ENCODE assay signal across 1 cellular context in the genomic region with DNA sequence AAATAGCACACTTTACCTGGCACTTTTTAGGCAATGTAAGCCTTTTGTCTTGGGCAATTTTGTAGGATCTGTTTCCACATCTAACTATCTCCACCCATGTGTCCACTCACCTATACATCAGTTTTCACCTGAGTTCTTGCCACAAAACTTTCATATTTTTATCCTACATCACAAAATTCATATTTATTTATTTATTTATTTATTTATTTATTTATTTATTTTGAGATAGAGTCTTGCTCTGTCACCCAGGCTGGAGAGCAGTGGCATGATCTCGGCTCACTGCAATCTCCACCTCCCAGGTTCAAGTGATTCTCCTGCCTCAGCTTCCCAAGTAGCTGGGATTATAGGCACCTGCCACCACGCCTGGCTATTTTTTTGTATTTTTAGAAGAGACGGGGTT.
A peak's percentile ranks its signal among the peaks of the same experiment; 100 is the strongest.
TF ChIP-seq lines count a peak whose summit lies in the region.

No MANE protein-coding gene starts in this region.

TF ChIP-seq in HEK293, 187 proteins besides CTCF, POLR2A, EP300 and RAD21 (continued from another document):
- TF ChIP-seq, protein P1, sequence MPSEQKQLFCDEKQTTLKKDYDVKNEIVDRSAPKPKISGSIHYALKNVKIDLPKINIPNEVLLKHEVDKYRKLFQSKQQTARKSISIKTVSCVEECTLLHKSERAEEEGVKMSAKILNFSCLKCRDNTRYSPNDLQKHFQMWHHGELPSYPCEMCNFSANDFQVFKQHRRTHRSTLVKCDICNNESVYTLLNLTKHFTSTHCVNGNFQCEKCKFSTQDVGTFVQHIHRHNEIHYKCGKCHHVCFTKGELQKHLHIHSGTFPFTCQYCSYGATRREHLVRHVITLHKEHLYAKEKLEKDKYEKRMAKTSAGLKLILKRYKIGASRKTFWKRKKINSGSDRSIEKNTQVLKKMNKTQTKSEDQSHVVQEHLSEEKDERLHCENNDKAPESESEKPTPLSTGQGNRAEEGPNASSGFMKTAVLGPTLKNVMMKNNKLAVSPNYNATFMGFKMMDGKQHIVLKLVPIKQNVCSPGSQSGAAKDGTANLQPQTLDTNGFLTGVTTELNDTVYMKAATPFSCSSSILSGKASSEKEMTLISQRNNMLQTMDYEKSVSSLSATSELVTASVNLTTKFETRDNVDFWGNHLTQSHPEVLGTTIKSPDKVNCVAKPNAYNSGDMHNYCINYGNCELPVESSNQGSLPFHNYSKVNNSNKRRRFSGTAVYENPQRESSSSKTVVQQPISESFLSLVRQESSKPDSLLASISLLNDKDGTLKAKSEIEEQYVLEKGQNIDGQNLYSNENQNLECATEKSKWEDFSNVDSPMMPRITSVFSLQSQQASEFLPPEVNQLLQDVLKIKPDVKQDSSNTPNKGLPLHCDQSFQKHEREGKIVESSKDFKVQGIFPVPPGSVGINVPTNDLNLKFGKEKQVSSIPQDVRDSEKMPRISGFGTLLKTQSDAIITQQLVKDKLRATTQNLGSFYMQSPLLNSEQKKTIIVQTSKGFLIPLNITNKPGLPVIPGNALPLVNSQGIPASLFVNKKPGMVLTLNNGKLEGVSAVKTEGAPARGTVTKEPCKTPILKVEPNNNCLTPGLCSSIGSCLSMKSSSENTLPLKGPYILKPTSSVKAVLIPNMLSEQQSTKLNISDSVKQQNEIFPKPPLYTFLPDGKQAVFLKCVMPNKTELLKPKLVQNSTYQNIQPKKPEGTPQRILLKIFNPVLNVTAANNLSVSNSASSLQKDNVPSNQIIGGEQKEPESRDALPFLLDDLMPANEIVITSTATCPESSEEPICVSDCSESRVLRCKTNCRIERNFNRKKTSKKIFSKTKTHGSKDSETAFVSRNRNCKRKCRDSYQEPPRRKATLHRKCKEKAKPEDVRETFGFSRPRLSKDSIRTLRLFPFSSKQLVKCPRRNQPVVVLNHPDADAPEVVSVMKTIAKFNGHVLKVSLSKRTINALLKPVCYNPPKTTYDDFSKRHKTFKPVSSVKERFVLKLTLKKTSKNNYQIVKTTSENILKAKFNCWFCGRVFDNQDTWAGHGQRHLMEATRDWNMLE (tag by site-specific recombination; conservative IDR thresholded peaks at IDR 0.05; ENCODE audit: low read depth), result peak; percentile 56; the same call in 1 of the 2 replicates
- TF ChIP-seq ZNF140 (tag by site-specific recombination; IDR thresholded peaks at IDR 0.05), result peak; percentile 64; the same call in 1 of the 2 replicates
- TF ChIP-seq, protein P2, sequence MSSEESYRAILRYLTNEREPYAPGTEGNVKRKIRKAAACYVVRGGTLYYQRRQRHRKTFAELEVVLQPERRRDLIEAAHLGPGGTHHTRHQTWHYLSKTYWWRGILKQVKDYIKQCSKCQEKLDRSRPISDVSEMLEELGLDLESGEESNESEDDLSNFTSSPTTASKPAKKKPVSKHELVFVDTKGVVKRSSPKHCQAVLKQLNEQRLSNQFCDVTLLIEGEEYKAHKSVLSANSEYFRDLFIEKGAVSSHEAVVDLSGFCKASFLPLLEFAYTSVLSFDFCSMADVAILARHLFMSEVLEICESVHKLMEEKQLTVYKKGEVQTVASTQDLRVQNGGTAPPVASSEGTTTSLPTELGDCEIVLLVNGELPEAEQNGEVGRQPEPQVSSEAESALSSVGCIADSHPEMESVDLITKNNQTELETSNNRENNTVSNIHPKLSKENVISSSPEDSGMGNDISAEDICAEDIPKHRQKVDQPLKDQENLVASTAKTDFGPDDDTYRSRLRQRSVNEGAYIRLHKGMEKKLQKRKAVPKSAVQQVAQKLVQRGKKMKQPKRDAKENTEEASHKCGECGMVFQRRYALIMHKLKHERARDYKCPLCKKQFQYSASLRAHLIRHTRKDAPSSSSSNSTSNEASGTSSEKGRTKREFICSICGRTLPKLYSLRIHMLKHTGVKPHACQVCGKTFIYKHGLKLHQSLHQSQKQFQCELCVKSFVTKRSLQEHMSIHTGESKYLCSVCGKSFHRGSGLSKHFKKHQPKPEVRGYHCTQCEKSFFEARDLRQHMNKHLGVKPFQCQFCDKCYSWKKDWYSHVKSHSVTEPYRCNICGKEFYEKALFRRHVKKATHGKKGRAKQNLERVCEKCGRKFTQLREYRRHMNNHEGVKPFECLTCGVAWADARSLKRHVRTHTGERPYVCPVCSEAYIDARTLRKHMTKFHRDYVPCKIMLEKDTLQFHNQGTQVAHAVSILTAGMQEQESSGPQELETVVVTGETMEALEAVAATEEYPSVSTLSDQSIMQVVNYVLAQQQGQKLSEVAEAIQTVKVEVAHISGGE (tag by site-specific recombination; conservative IDR thresholded peaks at IDR 0.05; ENCODE audit: low read depth), result peak; percentile 42; the same call in 1 of the 2 replicates
- peak; percentile 37; the same call in 1 of the 2 replicates for TF ChIP-seq ZNF623 (tag by site-specific recombination; IDR thresholded peaks at IDR 0.05)
- peak; percentile 80; the same call in 1 of the 2 replicates for TF ChIP-seq ZNF394 (tag by site-specific recombination; IDR thresholded peaks at IDR 0.05; ENCODE audit: borderline replicate concordance)
- TF ChIP-seq ZNF555 (tag by site-specific recombination; conservative IDR thresholded peaks at IDR 0.05), result peak; percentile 59
